ENCODE assay signal across 1 cellular context in the genomic region with DNA sequence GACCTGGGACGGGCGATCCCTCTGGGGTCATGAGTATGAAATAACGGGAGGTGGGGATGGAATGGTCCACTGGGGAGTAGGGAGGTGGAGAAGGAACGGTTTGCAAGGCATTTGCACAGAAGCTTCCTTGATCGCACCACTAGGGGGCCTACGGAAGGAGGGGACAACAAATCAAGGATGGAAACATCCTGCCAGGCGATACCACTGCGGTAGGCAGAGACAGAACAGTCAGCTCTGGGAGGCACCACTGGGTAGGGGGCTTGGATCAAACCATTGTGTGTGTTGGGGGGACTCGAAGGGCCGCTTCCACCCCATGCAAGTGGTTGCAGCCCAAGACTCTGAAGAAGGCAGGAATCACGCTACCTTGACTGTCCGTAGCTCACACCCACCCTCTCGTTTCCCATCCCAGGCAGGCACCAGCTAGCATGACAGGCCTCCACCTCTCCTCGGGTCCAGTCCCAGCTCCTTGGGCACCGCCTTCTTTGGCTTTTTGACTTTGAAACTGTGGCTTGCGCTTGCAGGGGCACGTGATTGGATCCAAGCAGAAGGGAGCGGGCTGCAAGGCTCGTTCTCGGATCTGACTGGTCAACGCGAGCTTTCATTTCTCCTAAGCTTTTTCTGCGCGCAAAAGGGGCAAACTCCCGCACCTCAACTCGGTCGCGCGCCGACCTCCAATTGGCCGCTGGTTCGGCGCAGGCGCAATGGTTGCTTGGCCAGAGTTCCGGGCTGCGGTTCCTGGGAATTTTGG.
TF ChIP-seq lines count a peak whose summit lies in the region.

No MANE protein-coding gene starts in this region.

TF ChIP-seq in GM12878, 131 proteins besides CTCF, POLR2A, EP300 and RAD21:
- TF ChIP-seq JUNB (IDR thresholded peaks at IDR 0.05) (no peak), EGR1 (IDR thresholded peaks at IDR 0.05; ENCODE audit: borderline replicate concordance in 1 of 2, low read depth in 2 of 2, low read length in 2 of 2) (no peak), CEBPB (IDR thresholded peaks at IDR 0.05; ENCODE audit: borderline replicate concordance in 1 of 2, low read depth in 2 of 2, low read length in 2 of 2) (no peak), RAD51 (IDR thresholded peaks at IDR 0.05) (no peak), LARP7 (IDR thresholded peaks at IDR 0.05) (no peak), TCF12 (IDR thresholded peaks at IDR 0.05; ENCODE audit: low read depth, low read length) (no peak), NR2F1 (conservative IDR thresholded peaks at IDR 0.05) (no peak), BRCA1 (IDR thresholded peaks at IDR 0.05; ENCODE audit: low read depth, low read length) (no peak), RUNX3 (IDR thresholded peaks at IDR 0.05; ENCODE audit: low read length) (no peak), PBX3 (IDR thresholded peaks at IDR 0.05; ENCODE audit: insufficient replicate concordance, low read depth, low read length) (no peak), KAT2A (conservative IDR thresholded peaks at IDR 0.05; ENCODE audit: control insufficient read depth, low read depth, low read length) (no peak)
